8 cellular contexts compared by ENCODE assay signal in the genomic region with DNA sequence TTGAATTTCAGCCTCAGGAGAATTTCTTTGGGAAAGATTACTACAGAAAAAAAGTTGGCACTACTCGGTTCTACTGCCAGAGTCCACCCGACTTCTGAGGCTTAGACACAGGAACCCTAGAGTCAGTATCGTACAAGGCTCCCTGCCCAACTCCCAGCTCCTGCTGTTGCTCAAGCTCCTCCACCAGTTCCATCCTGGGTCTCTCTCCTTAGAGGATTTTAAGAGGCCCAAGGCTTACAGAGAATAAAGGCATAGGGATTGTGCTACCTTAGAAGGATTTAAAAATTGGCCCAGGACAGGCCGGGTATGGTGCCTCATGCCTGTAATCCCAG. TPM values are rescaled to one million over a fixed set of nuclear protein-coding genes. Genes with fewer than 3 reads are reported as not detected.
DNase-seq lines count a peak whose midpoint lies in the region; ATAC-seq and TF ChIP-seq lines count a peak whose summit lies in the region.

No MANE protein-coding gene starts in this region.

- peak overlapping the region; percentile 6 for H3K9ac ChIP-seq in muscle layer of colon (ENCODE audit: low read length)

- peak in 1 of 8 donors; percentile 16 for ATAC-seq in heart right ventricle
- ATAC-seq in left cardiac atrium, result no peak
- peak; percentile 38 to 47 for ATAC-seq in activated naive CD4-positive, alpha-beta T cell treated with anti-CD3 and anti-CD28 coated beads, Interleukin-2, amount 50 U/mL, for 72 hours
- no peak for ATAC-seq in aorta (ENCODE audit: low FRiP score)

- H3K36me3 Mint-ChIP-seq in activated naive CD4-positive, alpha-beta T cell treated with anti-CD3 and anti-CD28 coated beads, Interleukin-2, amount 50 U/mL, for 72 hours, result peaks cover 16% of the 10 kb centered on the region in 2 donors

- peaks cover 5 to 29% (median 19%) of the 10 kb centered on the region in 9 donors for H3K4me1 ChIP-seq in heart right ventricle
- H3K4me1 ChIP-seq in muscle layer of colon (ENCODE audit: insufficient read depth, low read length), result peaks cover 19% of the 10 kb centered on the region
- peaks cover 2 to 8% of the 10 kb centered on the region in 2 donors for H3K4me1 ChIP-seq in aorta (ENCODE audit: control insufficient read depth in 1 of 2, insufficient read depth in 2 of 2, low read length in 2 of 2)

- H3K9me3 Mint-ChIP-seq in activated naive CD4-positive, alpha-beta T cell treated with anti-CD3 and anti-CD28 coated beads, Interleukin-2, amount 50 U/mL, for 72 hours, result peaks cover 0 to 8% of the 10 kb centered on the region in 2 donors

- DNase-seq in heart right ventricle (no peak), left cardiac atrium (no peak), aorta (no peak), posterior cingulate gyrus (no peak), NCI-H446 treated with DMSO at 0.1 percent for 48 hours (lab: John Stamatoyannopoulos, UW) (no peak), NCI-H2196 treated with DMSO at 0.1 percent for 48 hours (lab: John Stamatoyannopoulos, UW; ENCODE audit: unreplicated experiment) (no peak)
- DNase-seq in activated naive CD4-positive, alpha-beta T cell treated with anti-CD3 and anti-CD28 coated beads, Interleukin-2, amount 50 U/mL, for 72 hours (ENCODE audit: low spot score in 2 of 2), result no peak

- H3K4me3 ChIP-seq in heart right ventricle (no peak overlapping the region), muscle layer of colon (ENCODE audit: low read depth in 1 of 2, low read length in 2 of 2) (peak overlapping the region in 1 of 2 donors; percentile 45), aorta (ENCODE audit: low read length in 2 of 2) (no peak overlapping the region)

- H3K9me3 ChIP-seq in heart right ventricle (no peaks in the 10 kb centered on the region), muscle layer of colon (ENCODE audit: low read length) (no peaks in the 10 kb centered on the region), aorta (ENCODE audit: control insufficient read depth, low read length) (no peaks in the 10 kb centered on the region)

- H3K27ac Mint-ChIP-seq in activated naive CD4-positive, alpha-beta T cell treated with anti-CD3 and anti-CD28 coated beads, Interleukin-2, amount 50 U/mL, for 72 hours, result peak overlapping the region; percentile 92 to 95

- H3K36me3 ChIP-seq in heart right ventricle, result no peaks in the 10 kb centered on the region
- no peaks in the 10 kb centered on the region for H3K36me3 ChIP-seq in muscle layer of colon (ENCODE audit: insufficient read depth, low read length)
- H3K36me3 ChIP-seq in aorta (ENCODE audit: control insufficient read depth in 1 of 2, insufficient read depth in 2 of 2, low read length in 1 of 2), result no peaks in the 10 kb centered on the region

- 82 to 84% methylated on average over 4 of the region's 4 CpGs for WGBS in heart right ventricle, 2 donors
- 35 to 40% methylated on average over 4 of the region's 4 CpGs for WGBS in aorta, 2 donors

- intact Hi-C loops in heart right ventricle (cut with DNase I) (no loop called here), left cardiac atrium (cut with DNase I) (no loop called here), aorta (cut with DNase I) (no loop called here), posterior cingulate gyrus (cut with DNase I) (no loop called here)

- H3K27me3 ChIP-seq in heart right ventricle, result no peaks in the 10 kb centered on the region
- no peaks in the 10 kb centered on the region for H3K27me3 ChIP-seq in muscle layer of colon (ENCODE audit: control insufficient read depth in 1 of 2, insufficient read depth in 2 of 2, low read length in 2 of 2)
- H3K27me3 ChIP-seq in aorta (ENCODE audit: control insufficient read depth in 1 of 2, insufficient read depth in 2 of 2, low read length in 1 of 2), result no peaks in the 10 kb centered on the region

- TF ChIP-seq CTCF in heart right ventricle (IDR thresholded peaks at IDR 0.05), result no peak

- H3K27ac ChIP-seq in heart right ventricle (peak overlapping the region in 7 of 10 donors; percentile 59 to 88 (median 75)), muscle layer of colon (ENCODE audit: low read depth, low read length) (peak overlapping the region; percentile 48), aorta (ENCODE audit: low read depth in 1 of 2, low read length in 2 of 2) (peak overlapping the region; percentile 82 to 95)

RNA-seq across cellular contexts. Expression of gene SSBP2, which starts 29.0 kb away (rescaled TPM):
- total RNA-seq in heart right ventricle (10 to 100 TPM; 30.0 to 85.9 (median 56.2) TPM), left cardiac atrium (10 to 100 TPM; 37.7 to 46.9 TPM), aorta (10 to 100 TPM; 73.7 to 92.0 TPM)
- polyA plus RNA-seq in heart right ventricle (10 to 100 TPM; 24.2 to 49.6 TPM), aorta (10 to 100 TPM; 36.2 to 60.9 TPM)
- 10 to 100 TPM in 1 of 2 donors, 1 to 10 TPM in 1; 10.0 to 20.9 TPM for total RNA-seq in activated naive CD4-positive, alpha-beta T cell treated with anti-CD3 and anti-CD28 coated beads, Interleukin-2, amount 50 U/mL, for 72 hours

Comparison
In these comparisons a context has a peak if more than half of its experiments do, and no peak if none do; other contexts are left out.
1. ATAC-seq: peak in activated naive CD4-positive, alpha-beta T cell treated with anti-CD3 and anti-CD28 coated beads, Interleukin-2, amount 50 U/mL, for 72 hours (2 of 2); none in left cardiac atrium (0 of 2) and aorta (single experiment).
2. Peak in every context shown above with its lines, with median percentiles within 50 percentile points of each other: H3K27ac ChIP-seq.